ENCODE assay signal across 25 cellular contexts in genomic region chr16:74726056-74726455, GRCh38. TPM values are rescaled to one million over a fixed set of nuclear protein-coding genes. Genes with fewer than 3 reads are reported as not detected.
DNase-seq lines count a peak whose midpoint lies in the region; ATAC-seq, FAIRE-seq and TF ChIP-seq lines count a peak whose summit lies in the region.
"Had no signal": no experiment of that assay in that cellular context is flagged by ENCODE, and none has a peak within 500 bp of the region (broad histone marks: within the 10 kb centered on the region; RNA-seq: fewer than 3 reads in every experiment).

No MANE protein-coding gene starts in this region.

- no peak overlapping the region for H3K4me2 ChIP-seq in HepG2 (ENCODE audit: low read depth, low read length)

- no peaks in the 10 kb centered on the region for H4K20me1 ChIP-seq in HepG2 (ENCODE audit: insufficient read depth, low read length)

- H3K27ac ChIP-seq in cingulate gyrus (ENCODE audit: low read depth, low read length) (peak overlapping the region; percentile 97), HepG2 (ENCODE audit: extremely low read length, insufficient read depth, low read length) (no peak overlapping the region), substantia nigra (ENCODE audit: low read depth, low read length, poor library complexity, severe bottlenecking) (peak overlapping the region; percentile 98)
- H3K27ac ChIP-seq: 22Rv1, C4-2B, SK-N-MC had no signal

- H3K27me3 ChIP-seq in HepG2 (ENCODE audit: control insufficient read depth in 1 of 2, insufficient read depth in 2 of 2, low read length in 2 of 2) = peaks cover 0 to 24% of the 10 kb centered on the region in 2 experiments; a peak in 3 of 5 replicates

- H3K36me3 ChIP-seq in HepG2 (replicated peaks in 1 of 2; ENCODE audit: control insufficient read depth in 1 of 2, insufficient read depth in 2 of 2, low read length in 2 of 2) = no peaks in the 10 kb centered on the region

- peaks cover 8% of the 10 kb centered on the region for H3K9me3 ChIP-seq in HepG2 (ENCODE audit: low read length)

- H3K79me2 ChIP-seq in HepG2 (ENCODE audit: insufficient read depth, low read length) = no peaks in the 10 kb centered on the region

- TF ChIP-seq EP300 in HepG2 (IDR thresholded peaks at IDR 0.05; ENCODE audit: low read depth in 2 of 2, low read length in 2 of 2) (no peak), HepG2 (CRISPR knock-in tag; IDR thresholded peaks at IDR 0.05; ENCODE audit: borderline replicate concordance) (no peak)

- BruUV-seq in HepG2 (replicated peaks; lab: Mats Ljungman, UMichigan) = no TSS peak

- no peak for TF ChIP-seq RAD21 in HepG2 (CRISPR knock-in tag; IDR thresholded peaks at IDR 0.05)

- intact Hi-C loops in HepG2 (cut with micrococcal nuclease; ENCODE audit: unreplicated experiment) (loop anchor here (1.0 kb wide), 1 partner anchor 17 kb away; no protein-coding TSS in a partner anchor), cardiac septum (cut with DNase I) (no loop called here)

- no peak for TF ChIP-seq CTCF in HepG2 (CRISPR knock-in tag; IDR thresholded peaks at IDR 0.05)

- H3K4me3 ChIP-seq in HepG2 (replicated peaks in 1 of 3; ENCODE audit: insufficient read depth in 1 of 3, low read depth in 2 of 3, low read length in 3 of 3) = no peak overlapping the region
- H3K4me3 ChIP-seq: K562, SK-N-MC had no signal

- DNase-seq in D341Med (ENCODE audit: low spot score) (peak; percentile 5), HepG2 (ENCODE audit: low spot score) (no peak), substantia nigra (lab: John Stamatoyannopoulos, UW) (no peak), ureter (ENCODE audit: low spot score) (no peak), NOMO-1 treated with dmso at 0.1 percent for 144 hours (lab: John Stamatoyannopoulos, UW; ENCODE audit: unreplicated experiment) (no peak), RPMI8226 (no peak), cardiac septum (ENCODE audit: low spot score) (no peak)
- DNase-seq: CD8-positive, alpha-beta T cell; DMS79 treated with DMSO at 0.1 percent for 48 hours; GF-D8; NCI-H1092 treated with DMSO at 0.1 percent for 48 hours; NCI-H1436 treated with DMSO at 0.1 percent for 48 hours; NCI-H187 treated with DMSO at 0.1 percent for 48 hours; NCI-H524 treated with DMSO at 0.1 percent for 48 hours; NK-92 treated with Interleukin-12 subunit alpha and Interleukin-12 subunit beta, amount 100 ng/mL, for 24 hours; SIG-M5 had no signal

- FAIRE-seq in HepG2 (lab: Jason Lieb, UNC) = no peak
- FAIRE-seq: GM12891, H54 had no signal

- no peak for TF ChIP-seq POLR2A in HepG2 (IDR thresholded peaks at IDR 0.05; ENCODE audit: insufficient read depth in 1 of 2, low read depth in 2 of 2, low read length in 2 of 2)

- no peak overlapping the region for H3K9ac ChIP-seq in HepG2 (ENCODE audit: insufficient read depth, low read depth, low read length)

- in situ Hi-C loops in HepG2 (cut with HindIII; ENCODE audit: extremely low pct_ligation_motif_present, low pct_unique_long_range_greater_than_20kb) = no loop called here

- no peak for ATAC-seq in HepG2
- ATAC-seq: CD8-positive, alpha-beta T cell had no signal

- H3K4me1 ChIP-seq in HepG2 (ENCODE audit: insufficient read depth, low read length) = peaks cover 23% of the 10 kb centered on the region
- H3K4me1 ChIP-seq: Caco-2 had no signal

- H2AFZ ChIP-seq in HepG2 (ENCODE audit: low read length) = no peak overlapping the region

- POLR2A ChIA-PET in HepG2 (lab: Yijun Ruan, JAX) = no interaction called here

- 54% methylated on average over 6 of the region's 6 CpGs for WGBS in HepG2 (ENCODE audit: low lambda C conversion rate)

- CTCF ChIA-PET in HepG2 (lab: Yijun Ruan, JAX; ENCODE audit: low intra/inter-chr PET ratio, low total read pairs) = interaction anchor here (1.2 to 3.1 kb wide), 2 partner anchors 16 to 137 kb away, joined by 4 to 23 read pairs; no protein-coding TSS in a partner anchor

RNA-seq across cellular contexts. Expression of gene MLKL, which starts 25.4 kb away (rescaled TPM):
- total RNA-seq in HepG2 (2016; rRNA removed; fragmentation: Illumina TruSeq; extraction: Trizol) = 10.7 TPM in 2 replicates
- total RNA-seq in HepG2 (2016; cell fraction: cytosol; rRNA removed; fragmentation: Illumina TruSeq; extraction: Trizol; ENCODE audit: low read depth) = 3.0 TPM in 2 replicates
- 11.8 and 11.9 TPM in 2 replicates for total RNA-seq in HepG2 (2016; cell fraction: insoluble cytoplasmic fraction; rRNA removed; fragmentation: Illumina TruSeq; extraction: Trizol)
- total RNA-seq in HepG2 (2016; cell fraction: membrane; rRNA removed; fragmentation: Illumina TruSeq; extraction: Trizol) = 5.1 and 6.4 TPM in 2 replicates
- 8.9 and 10.4 TPM in 2 replicates for total RNA-seq in HepG2 (2016; cell fraction: nucleus; rRNA removed; fragmentation: Illumina TruSeq; extraction: Trizol)
- 5.5 and 6.4 TPM in 2 replicates for polyA plus RNA-seq in HepG2 (2011; rRNA removed)
- polyA plus RNA-seq in HepG2 (2011; cell fraction: cytosol; rRNA removed) = 2.9 and 3.0 TPM in 2 replicates
- 8.3 and 10.0 TPM in 2 replicates for polyA plus RNA-seq in HepG2 (2011; cell fraction: nucleus; rRNA removed)
- 4.3 and 4.5 TPM in 2 replicates for polyA plus RNA-seq in HepG2 (2012)
- 2.2 and 2.4 TPM in 2 replicates for polyA plus RNA-seq in HepG2 (2016; cell fraction: cytosol; fragmentation: Illumina TruSeq; extraction: Trizol; ENCODE audit: low read depth)
- 9.8 and 12.2 TPM in 2 replicates for polyA plus RNA-seq in HepG2 (2016; cell fraction: insoluble cytoplasmic fraction; fragmentation: Illumina TruSeq; extraction: Trizol; ENCODE audit: low read depth)
- 3.3 and 3.5 TPM in 2 replicates for polyA plus RNA-seq in HepG2 (2016; cell fraction: membrane; fragmentation: Illumina TruSeq; extraction: Trizol; ENCODE audit: low read depth)
- polyA plus RNA-seq in HepG2 (2016; cell fraction: nucleus; fragmentation: Illumina TruSeq; extraction: Trizol; ENCODE audit: insufficient read depth, low read depth) = 14.3 and 17.1 TPM in 2 replicates
- 2.2 and 23.2 TPM in 2 replicates for polyA minus RNA-seq in HepG2 (2011; rRNA and poly(A)+ RNA removed; ENCODE audit: low replicate concordance)
- polyA minus RNA-seq in HepG2 (2011; cell fraction: cytosol; rRNA and poly(A)+ RNA removed) = 1.8 and 2.8 TPM in 2 replicates
- polyA minus RNA-seq in HepG2 (2011; cell fraction: nucleus; rRNA and poly(A)+ RNA removed) = 9.5 and 12.4 TPM in 2 replicates
- total RNA-seq in ureter = 26.6 TPM
- 4.9 TPM for total RNA-seq in cardiac septum

RNA-seq across cellular contexts. Expression of gene FA2H, which starts 48.6 kb away (rescaled TPM):
- not detected in 2 replicates for total RNA-seq in HepG2 (2016; rRNA removed; fragmentation: Illumina TruSeq; extraction: Trizol)
- not detected in 2 replicates for total RNA-seq in HepG2 (2016; cell fraction: cytosol; rRNA removed; fragmentation: Illumina TruSeq; extraction: Trizol; ENCODE audit: low read depth)
- not detected in 2 replicates for total RNA-seq in HepG2 (2016; cell fraction: insoluble cytoplasmic fraction; rRNA removed; fragmentation: Illumina TruSeq; extraction: Trizol)
- total RNA-seq in HepG2 (2016; cell fraction: membrane; rRNA removed; fragmentation: Illumina TruSeq; extraction: Trizol) = not detected in 2 replicates
- total RNA-seq in HepG2 (2016; cell fraction: nucleus; rRNA removed; fragmentation: Illumina TruSeq; extraction: Trizol) = not detected in 2 replicates
- 0.09 and 0.20 TPM in 2 replicates for polyA plus RNA-seq in HepG2 (2011; rRNA removed)
- 0.03 TPM in 1 of 2 replicates, not detected in the other for polyA plus RNA-seq in HepG2 (2011; cell fraction: cytosol; rRNA removed)
- 0.05 TPM in 1 of 2 replicates, not detected in the other for polyA plus RNA-seq in HepG2 (2011; cell fraction: nucleus; rRNA removed)
- 0.07 TPM in 1 of 2 replicates, not detected in the other for polyA plus RNA-seq in HepG2 (2012)
- polyA plus RNA-seq in HepG2 (2016; cell fraction: cytosol; fragmentation: Illumina TruSeq; extraction: Trizol; ENCODE audit: low read depth) = not detected in 2 replicates
- polyA plus RNA-seq in HepG2 (2016; cell fraction: insoluble cytoplasmic fraction; fragmentation: Illumina TruSeq; extraction: Trizol; ENCODE audit: low read depth) = 0.11 TPM in 1 of 2 replicates, not detected in the other
- not detected in 2 replicates for polyA plus RNA-seq in HepG2 (2016; cell fraction: membrane; fragmentation: Illumina TruSeq; extraction: Trizol; ENCODE audit: low read depth)
- 0.38 TPM in 1 of 2 replicates, not detected in the other for polyA plus RNA-seq in HepG2 (2016; cell fraction: nucleus; fragmentation: Illumina TruSeq; extraction: Trizol; ENCODE audit: insufficient read depth, low read depth)
- 42.8 TPM in 1 of 2 replicates, not detected in the other for polyA minus RNA-seq in HepG2 (2011; rRNA and poly(A)+ RNA removed; ENCODE audit: low replicate concordance)
- polyA minus RNA-seq in HepG2 (2011; cell fraction: cytosol; rRNA and poly(A)+ RNA removed) = 0.35 TPM in 1 of 2 replicates, not detected in the other
- not detected in 2 replicates for polyA minus RNA-seq in HepG2 (2011; cell fraction: nucleus; rRNA and poly(A)+ RNA removed)
- total RNA-seq in ureter = 9.8 TPM
- not detected for total RNA-seq in cardiac septum
- total RNA-seq: CD8-positive, alpha-beta T cell; K562; M059J had no signal
- polyA plus RNA-seq: K562 had no signal

RNA-seq across cellular contexts. Expression of gene RFWD3, which starts 59.4 kb away (rescaled TPM):
- 62.6 and 87.6 TPM in 2 replicates for total RNA-seq in HepG2 (2016; rRNA removed; fragmentation: Illumina TruSeq; extraction: Trizol)
- total RNA-seq in HepG2 (2016; cell fraction: cytosol; rRNA removed; fragmentation: Illumina TruSeq; extraction: Trizol; ENCODE audit: low read depth) = 19.3 and 20.6 TPM in 2 replicates
- total RNA-seq in HepG2 (2016; cell fraction: insoluble cytoplasmic fraction; rRNA removed; fragmentation: Illumina TruSeq; extraction: Trizol) = 60.6 and 87.5 TPM in 2 replicates
- total RNA-seq in HepG2 (2016; cell fraction: membrane; rRNA removed; fragmentation: Illumina TruSeq; extraction: Trizol) = 41.5 and 48.1 TPM in 2 replicates
- total RNA-seq in HepG2 (2016; cell fraction: nucleus; rRNA removed; fragmentation: Illumina TruSeq; extraction: Trizol) = 46.9 and 59.2 TPM in 2 replicates
- 21.3 and 23.4 TPM in 2 replicates for polyA plus RNA-seq in HepG2 (2011; rRNA removed)
- polyA plus RNA-seq in HepG2 (2011; cell fraction: cytosol; rRNA removed) = 16.2 and 18.8 TPM in 2 replicates
- 18.6 and 22.2 TPM in 2 replicates for polyA plus RNA-seq in HepG2 (2011; cell fraction: nucleus; rRNA removed)
- 14.4 and 18.7 TPM in 2 replicates for polyA plus RNA-seq in HepG2 (2012)
- polyA plus RNA-seq in HepG2 (2016; cell fraction: cytosol; fragmentation: Illumina TruSeq; extraction: Trizol; ENCODE audit: low read depth) = 3.8 and 4.2 TPM in 2 replicates
- 57.4 and 60.0 TPM in 2 replicates for polyA plus RNA-seq in HepG2 (2016; cell fraction: insoluble cytoplasmic fraction; fragmentation: Illumina TruSeq; extraction: Trizol; ENCODE audit: low read depth)
- polyA plus RNA-seq in HepG2 (2016; cell fraction: membrane; fragmentation: Illumina TruSeq; extraction: Trizol; ENCODE audit: low read depth) = 12.4 and 12.8 TPM in 2 replicates
- polyA plus RNA-seq in HepG2 (2016; cell fraction: nucleus; fragmentation: Illumina TruSeq; extraction: Trizol; ENCODE audit: insufficient read depth, low read depth) = 42.1 and 46.7 TPM in 2 replicates
- polyA minus RNA-seq in HepG2 (2011; rRNA and poly(A)+ RNA removed; ENCODE audit: low replicate concordance) = 98.9 and 270 TPM in 2 replicates
- 21.9 and 24.1 TPM in 2 replicates for polyA minus RNA-seq in HepG2 (2011; cell fraction: cytosol; rRNA and poly(A)+ RNA removed)
- polyA minus RNA-seq in HepG2 (2011; cell fraction: nucleus; rRNA and poly(A)+ RNA removed) = 55.6 and 62.2 TPM in 2 replicates
- 29.7 TPM for total RNA-seq in ureter
- 5.8 TPM for total RNA-seq in cardiac septum
